In genomic region chr2:73707058-73707457, GRCh38 we compare ENCODE assay signal across 20 cellular contexts.
"Had no signal": no experiment of that assay in that cellular context is flagged by ENCODE, and none has a peak within 500 bp of the region (broad histone marks: within the 10 kb centered on the region; RNA-seq: fewer than 3 reads in every experiment).

No MANE protein-coding gene starts in this region.

- H3K4me2 ChIP-seq: smooth muscle cell had no signal

- ATAC-seq: left lung; natural killer cell; pancreas; right lobe of liver; stimulated activated effector memory CD8-positive, alpha-beta T cell treated with anti-CD3 and anti-CD28 coated beads, Interleukin-12 subunit alpha, Interleukin-12 subunit beta, amount 100 ng/mL, for 72 hours had no signal

- H3K9me3 Mint-ChIP-seq: immature natural killer cell; natural killer cell; stimulated activated effector memory CD8-positive, alpha-beta T cell treated with anti-CD3 and anti-CD28 coated beads, Interleukin-12 subunit alpha, Interleukin-12 subunit beta, amount 100 ng/mL, for 72 hours; type B pancreatic cell had no signal

- H3K27me3 ChIP-seq: left lung, neutrophil, pancreas, right lobe of liver, testis, tibial artery had no signal

- H3K36me3 Mint-ChIP-seq: immature natural killer cell; natural killer cell; stimulated activated effector memory CD8-positive, alpha-beta T cell treated with anti-CD3 and anti-CD28 coated beads, Interleukin-12 subunit alpha, Interleukin-12 subunit beta, amount 100 ng/mL, for 72 hours; type B pancreatic cell had no signal

- H3K4me1 ChIP-seq: left lung, pancreas, tibial artery had no signal

- H3K4me3 ChIP-seq: coronary artery, left lung, pancreas, right lobe of liver, smooth muscle cell, testis, tibial artery had no signal

- H3K9me3 ChIP-seq: left lung, neutrophil, pancreas, right lobe of liver, testis, tibial artery had no signal

- H3K27ac ChIP-seq: coronary artery, left lung, neutrophil, pancreas, right lobe of liver, testis, tibial artery had no signal

- DNase-seq: dermis blood vessel endothelial cell; effector memory CD4-positive, alpha-beta T cell; hypothalamus; immature natural killer cell; left lung; mesenchymal stem cell; natural killer cell; pancreas; right lobe of liver; stimulated activated CD4-positive, alpha-beta T cell treated with anti-CD3 and anti-CD28 coated beads, Interleukin-2, amount 100 ng/mL, for 24 hours; stimulated activated CD4-positive, alpha-beta T cell treated with anti-CD3 and anti-CD28 coated beads, Interleukin-4, amount 100 ng/mL, for 24 hours; stimulated activated naive CD4-positive, alpha-beta T cell treated with Interleukin-2 at 50 U/mL for 16 hours; substantia nigra; testis; tibial artery had no signal

- H3K4me1 Mint-ChIP-seq: immature natural killer cell, natural killer cell had no signal

- H3K27ac Mint-ChIP-seq: immature natural killer cell; natural killer cell; stimulated activated effector memory CD8-positive, alpha-beta T cell treated with anti-CD3 and anti-CD28 coated beads, Interleukin-12 subunit alpha, Interleukin-12 subunit beta, amount 100 ng/mL, for 72 hours; type B pancreatic cell had no signal

- H3K36me3 ChIP-seq: left lung, neutrophil, pancreas, right lobe of liver, tibial artery had no signal

- H3K4me3 Mint-ChIP-seq: immature natural killer cell; natural killer cell; stimulated activated effector memory CD8-positive, alpha-beta T cell treated with anti-CD3 and anti-CD28 coated beads, Interleukin-12 subunit alpha, Interleukin-12 subunit beta, amount 100 ng/mL, for 72 hours; type B pancreatic cell had no signal
